21 cellular contexts compared by ENCODE assay signal in the genomic region with DNA sequence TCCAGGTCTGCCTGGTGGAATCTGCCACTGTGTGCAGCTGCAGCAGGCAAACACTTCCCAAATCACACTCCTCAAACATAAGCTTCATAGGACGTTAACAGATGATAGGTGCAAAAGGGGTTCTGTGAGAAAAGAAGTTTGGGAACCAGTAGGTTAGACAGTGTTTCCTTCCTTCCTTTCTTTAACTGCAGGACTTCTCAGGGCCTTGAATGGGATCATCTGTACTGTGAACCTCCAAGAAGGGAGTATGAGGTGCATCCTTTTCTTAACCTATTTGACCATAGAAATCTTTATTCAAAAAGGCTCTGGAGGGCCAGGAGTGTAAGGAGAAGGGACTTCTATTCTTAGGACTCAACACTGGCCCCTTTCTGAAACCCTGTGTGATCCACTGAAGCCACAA. TPM values are rescaled to one million over a fixed set of nuclear protein-coding genes. Genes with fewer than 3 reads are reported as not detected.
DNase-seq lines count a peak whose midpoint lies in the region; ATAC-seq, FAIRE-seq and TF ChIP-seq lines count a peak whose summit lies in the region.
"Had no signal": no experiment of that assay in that cellular context is flagged by ENCODE, and none has a peak within 500 bp of the region (broad histone marks: within the 10 kb centered on the region; RNA-seq: fewer than 3 reads in every experiment).

No MANE protein-coding gene starts in this region.

- H3K27me3 Mint-ChIP-seq in progenitor cell of endocrine pancreas = peaks cover 66% of the 10 kb centered on the region

- peaks cover 11% of the 10 kb centered on the region for H3K4me1 ChIP-seq in lower lobe of right lung

- DNase-seq in cardiac septum (ENCODE audit: low spot score) (peak; percentile 14), left ventricle myocardium superior (no peak), GM20000 (ENCODE audit: low spot score) (peak; percentile 6), cerebellum (ENCODE audit: low spot score) (peak; percentile 1), progenitor cell of endocrine pancreas (ENCODE audit: low spot score, unreplicated experiment) (no peak), lower lobe of right lung (no peak), GM12892 (ENCODE audit: insufficient read length) (no peak)
- DNase-seq: DMS53, HCEC 1CT, Karpas-422, NCI-H1092, NCI-H1417 treated with DMSO at 0.1 percent for 48 hours, NCI-H1694 treated with DMSO at 0.1 percent for 48 hours, NCI-H2081, NCI-H2227 treated with DMSO at 0.1 percent for 48 hours, NCI-H526 treated with DMSO at 0.1 percent for 48 hours, RPMI8226, SHP77 treated with DMSO at 0.1 percent for 48 hours had no signal

- H3K4me1 Mint-ChIP-seq in progenitor cell of endocrine pancreas (ENCODE audit: low read depth) = no peaks in the 10 kb centered on the region

- no peaks in the 10 kb centered on the region for H3K36me3 ChIP-seq in lower lobe of right lung
- H3K36me3 ChIP-seq: BLaER1 treated with 17β-estradiol and CSF1 and Interleukin-3, amounts not matched to agents 10 nM and 100 nM had no signal

- peak overlapping the region; percentile 30 for H3K27ac Mint-ChIP-seq in progenitor cell of endocrine pancreas
- H3K27ac Mint-ChIP-seq: CD4-positive, alpha-beta T cell had no signal

- no peak for TF ChIP-seq POLR2A in GM12892 (IDR thresholded peaks at IDR 0.05; ENCODE audit: low read depth, low read length)

- H3K4me3 ChIP-seq in lower lobe of right lung = no peak overlapping the region
- H3K4me3 ChIP-seq: BLaER1 treated with 17β-estradiol and CSF1 and Interleukin-3, amounts not matched to agents 10 nM and 100 nM had no signal

- H3K36me3 Mint-ChIP-seq in progenitor cell of endocrine pancreas (ENCODE audit: insufficient read depth) = no peaks in the 10 kb centered on the region

- no peak overlapping the region for H3K27ac ChIP-seq in lower lobe of right lung
- H3K27ac ChIP-seq: BLaER1 treated with 17β-estradiol and CSF1 and Interleukin-3, amounts not matched to agents 10 nM and 100 nM had no signal

- no peaks in the 10 kb centered on the region for H3K9me3 ChIP-seq in lower lobe of right lung
- H3K9me3 ChIP-seq: BLaER1 treated with 17β-estradiol and CSF1 and Interleukin-3, amounts not matched to agents 10 nM and 100 nM had no signal

- no peak for FAIRE-seq in GM12892 (lab: Jason Lieb, UNC)
- FAIRE-seq: H1 had no signal

- H3K4me3 Mint-ChIP-seq in progenitor cell of endocrine pancreas (ENCODE audit: low read depth) = no peak overlapping the region
- H3K4me3 Mint-ChIP-seq: CD4-positive, alpha-beta T cell had no signal

- intact Hi-C loops in cardiac septum (cut with DNase I) = loop anchor here (5.0 kb wide), 1 partner anchor 35 kb away; no protein-coding TSS in a partner anchor
- intact Hi-C loops in left ventricle myocardium superior (cut with micrococcal nuclease) = no loop called here
- intact Hi-C loops in lower lobe of right lung (cut with DNase I) = no loop called here

- TF ChIP-seq CTCF in GM20000 (IDR thresholded peaks at IDR 0.05; ENCODE audit: extremely low read depth, missing control alignments) (no peak), progenitor cell of endocrine pancreas (IDR thresholded peaks at IDR 0.05; ENCODE audit: unreplicated experiment) (no peak), lower lobe of right lung (IDR thresholded peaks at IDR 0.05) (no peak)

- H3K9me3 Mint-ChIP-seq in progenitor cell of endocrine pancreas (ENCODE audit: low read depth) = no peaks in the 10 kb centered on the region
- H3K9me3 Mint-ChIP-seq: CD4-positive, alpha-beta T cell had no signal

- H3K27me3 ChIP-seq in lower lobe of right lung (ENCODE audit: low read depth) = peaks cover 33% of the 10 kb centered on the region
- H3K27me3 ChIP-seq: BLaER1 treated with 17β-estradiol and CSF1 and Interleukin-3, amounts not matched to agents 10 nM and 100 nM had no signal

- no peak for ATAC-seq in left ventricle myocardium superior
- no peak for ATAC-seq in lower lobe of right lung

RNA-seq across cellular contexts. Expression of a gene that starts 33.0 kb away (rescaled TPM):
- total RNA-seq in cardiac septum (149 TPM), left ventricle myocardium superior (98.4 TPM), cerebellum (33.6 TPM), progenitor cell of endocrine pancreas (9.3 and 12.2 TPM in 2 replicates), lower lobe of right lung (0.30 TPM)
- 0.38 TPM for polyA plus RNA-seq in GM12892 (2012; ENCODE audit: missing spikeins)
- total RNA-seq: CD4-positive, alpha-beta T cell had no signal

Comparison
In these comparisons a context has a peak if more than half of its experiments do, and no peak if none do; other contexts are left out.
1. DNase-seq: peak in cardiac septum (single experiment), GM20000 (single experiment) and cerebellum (single experiment); none in left ventricle myocardium superior (single experiment), progenitor cell of endocrine pancreas (single experiment), lower lobe of right lung (single experiment) and GM12892 (single experiment).